ENCODE assay signal across 8 cellular contexts in the genomic region with DNA sequence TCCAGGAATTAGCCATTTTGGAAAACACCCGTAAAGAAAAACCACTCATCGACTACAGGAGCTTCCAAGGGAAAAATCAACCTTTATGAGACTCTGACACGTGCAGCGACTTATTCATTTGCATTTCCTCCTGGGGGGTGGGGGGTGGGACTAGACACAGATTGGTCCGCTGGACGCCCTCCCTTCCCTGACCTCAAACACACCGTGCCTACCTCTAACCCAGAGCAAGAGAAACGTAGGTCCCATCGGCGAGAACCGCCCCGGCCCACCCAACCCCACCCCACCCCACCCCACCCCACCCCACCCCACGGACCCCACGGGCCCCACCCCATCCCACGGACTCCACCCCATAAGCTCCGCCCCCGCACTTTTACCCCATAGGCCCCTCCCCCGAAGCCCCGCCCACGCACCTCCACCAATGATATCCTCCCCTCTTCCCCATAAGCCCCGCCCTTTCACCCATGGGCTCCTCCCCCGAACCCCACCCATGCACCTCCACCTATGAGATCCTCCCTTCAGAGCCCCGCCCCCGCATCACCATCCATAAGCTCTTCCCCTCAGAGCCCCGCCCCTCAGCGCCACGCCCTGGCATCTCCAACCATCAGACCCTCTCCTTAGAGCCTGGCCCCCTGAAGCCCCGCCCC. TPM values are rescaled to one million over a fixed set of nuclear protein-coding genes. Genes with fewer than 3 reads are reported as not detected.
DNase-seq lines count a peak whose midpoint lies in the region; ATAC-seq and TF ChIP-seq lines count a peak whose summit lies in the region.

No MANE protein-coding gene starts in this region.

- no peak for ATAC-seq in activated T-helper 17 cell treated with anti-CD3 and anti-CD28 coated beads, Interleukin-2, amount 50 U/mL, for 72 hours (replicated peaks)

- DNase-seq in T-helper 1 cell (no peak), immature natural killer cell (no peak), suprapubic skin (ENCODE audit: low spot score in 2 of 2) (no peak), SHP77 treated with DMSO at 0.1 percent for 48 hours (lab: John Stamatoyannopoulos, UW) (no peak), cerebellar cortex (ENCODE audit: low spot score) (no peak), NCI-H2029 treated with DMSO at 0.1 percent for 48 hours (lab: John Stamatoyannopoulos, UW) (no peak)

- peak overlapping the region; percentile 98 for H3K4me3 ChIP-seq in suprapubic skin

- peaks cover 35% of the 10 kb centered on the region for H3K36me3 ChIP-seq in suprapubic skin

- no peaks in the 10 kb centered on the region for H3K27me3 Mint-ChIP-seq in T-helper 1 cell treated with Interleukin-12 subunit alpha and Interleukin-12 subunit beta and Interleukin-4 antibody, amounts not matched to agents 30 μg/mL and 1 μg/mL, for 36 hours (ENCODE audit: low read depth)
- H3K27me3 Mint-ChIP-seq in activated T-helper 17 cell treated with anti-CD3 and anti-CD28 coated beads, Interleukin-2, amount 50 U/mL, for 72 hours: no peaks in the 10 kb centered on the region
- peaks cover 15 to 24% (median 17%) of the 10 kb centered on the region in 3 donors for H3K27me3 Mint-ChIP-seq in immature natural killer cell (ENCODE audit: low read depth in 3 of 3)

- no peak for TF ChIP-seq POLR2A in suprapubic skin (IDR thresholded peaks at IDR 0.05)

- H3K27ac ChIP-seq in suprapubic skin: peak overlapping the region; percentile 99

- no peaks in the 10 kb centered on the region for H3K27me3 ChIP-seq in suprapubic skin

- H3K4me3 Mint-ChIP-seq in T-helper 1 cell treated with Interleukin-12 subunit alpha and Interleukin-12 subunit beta and Interleukin-4 antibody, amounts not matched to agents 30 μg/mL and 1 μg/mL, for 36 hours: peak overlapping the region; percentile 89
- no peak overlapping the region for H3K4me3 Mint-ChIP-seq in activated T-helper 17 cell treated with anti-CD3 and anti-CD28 coated beads, Interleukin-2, amount 50 U/mL, for 72 hours
- peak overlapping the region; percentile 75 to 97 (median 90) for H3K4me3 Mint-ChIP-seq in immature natural killer cell

- 41% methylated on average over 12 of the region's 28 CpGs for WGBS in suprapubic skin

- H3K9me3 ChIP-seq in suprapubic skin: no peaks in the 10 kb centered on the region

- TF ChIP-seq EP300 in suprapubic skin (IDR thresholded peaks at IDR 0.05): no peak

- no peaks in the 10 kb centered on the region for H3K9me3 Mint-ChIP-seq in T-helper 1 cell treated with Interleukin-12 subunit alpha and Interleukin-12 subunit beta and Interleukin-4 antibody, amounts not matched to agents 30 μg/mL and 1 μg/mL, for 36 hours
- H3K9me3 Mint-ChIP-seq in activated T-helper 17 cell treated with anti-CD3 and anti-CD28 coated beads, Interleukin-2, amount 50 U/mL, for 72 hours: no peaks in the 10 kb centered on the region
- no peaks in the 10 kb centered on the region for H3K9me3 Mint-ChIP-seq in immature natural killer cell

- peak overlapping the region; percentile 96 for H3K27ac Mint-ChIP-seq in T-helper 1 cell treated with Interleukin-12 subunit alpha and Interleukin-12 subunit beta and Interleukin-4 antibody, amounts not matched to agents 30 μg/mL and 1 μg/mL, for 36 hours
- peak overlapping the region; percentile 94 for H3K27ac Mint-ChIP-seq in activated T-helper 17 cell treated with anti-CD3 and anti-CD28 coated beads, Interleukin-2, amount 50 U/mL, for 72 hours
- H3K27ac Mint-ChIP-seq in immature natural killer cell: peak overlapping the region; percentile 91 to 99 (median 96)

- H3K4me1 ChIP-seq in suprapubic skin: peaks cover 28% of the 10 kb centered on the region

- H3K4me1 Mint-ChIP-seq in T-helper 1 cell treated with Interleukin-12 subunit alpha and Interleukin-12 subunit beta and Interleukin-4 antibody, amounts not matched to agents 30 μg/mL and 1 μg/mL, for 36 hours (ENCODE audit: low read depth): peaks cover 8% of the 10 kb centered on the region
- no peaks in the 10 kb centered on the region for H3K4me1 Mint-ChIP-seq in activated T-helper 17 cell treated with anti-CD3 and anti-CD28 coated beads, Interleukin-2, amount 50 U/mL, for 72 hours
- H3K4me1 Mint-ChIP-seq in immature natural killer cell: peaks cover 17 to 19% of the 10 kb centered on the region in 2 donors

- no peak for TF ChIP-seq CTCF in suprapubic skin (IDR thresholded peaks at IDR 0.05)

- peaks cover 8% of the 10 kb centered on the region for H3K36me3 Mint-ChIP-seq in T-helper 1 cell treated with Interleukin-12 subunit alpha and Interleukin-12 subunit beta and Interleukin-4 antibody, amounts not matched to agents 30 μg/mL and 1 μg/mL, for 36 hours (ENCODE audit: low read depth)
- H3K36me3 Mint-ChIP-seq in activated T-helper 17 cell treated with anti-CD3 and anti-CD28 coated beads, Interleukin-2, amount 50 U/mL, for 72 hours (ENCODE audit: low read depth): peaks cover 39% of the 10 kb centered on the region
- H3K36me3 Mint-ChIP-seq in immature natural killer cell: peaks cover 5 to 9% (median 5%) of the 10 kb centered on the region in 3 donors

RNA-seq across cellular contexts. Expression of gene GTPBP6, which starts 1.1 kb away (rescaled TPM):
- total RNA-seq in activated T-helper 17 cell treated with anti-CD3 and anti-CD28 coated beads, Interleukin-2, amount 50 U/mL, for 72 hours: 10 to 100 TPM; 48.2 to 61.2 TPM
- polyA plus RNA-seq in immature natural killer cell: 10 to 100 TPM; 37.2 to 44.1 (median 41.4) TPM
- 10 to 100 TPM; 29.7 to 36.4 (median 34.3) TPM for total RNA-seq in suprapubic skin

RNA-seq across cellular contexts. Expression of gene PLCXD1, which starts 36.4 kb away (rescaled TPM):
- total RNA-seq in activated T-helper 17 cell treated with anti-CD3 and anti-CD28 coated beads, Interleukin-2, amount 50 U/mL, for 72 hours: 10 to 100 TPM; 53.0 to 96.2 TPM
- 1 to 10 TPM; 1.2 to 7.5 (median 2.8) TPM for polyA plus RNA-seq in immature natural killer cell
- 10 to 100 TPM; 22.4 to 78.3 (median 54.2) TPM for total RNA-seq in suprapubic skin
